Comparison of ENCODE assay signal across 1 cellular context in the genomic region with DNA sequence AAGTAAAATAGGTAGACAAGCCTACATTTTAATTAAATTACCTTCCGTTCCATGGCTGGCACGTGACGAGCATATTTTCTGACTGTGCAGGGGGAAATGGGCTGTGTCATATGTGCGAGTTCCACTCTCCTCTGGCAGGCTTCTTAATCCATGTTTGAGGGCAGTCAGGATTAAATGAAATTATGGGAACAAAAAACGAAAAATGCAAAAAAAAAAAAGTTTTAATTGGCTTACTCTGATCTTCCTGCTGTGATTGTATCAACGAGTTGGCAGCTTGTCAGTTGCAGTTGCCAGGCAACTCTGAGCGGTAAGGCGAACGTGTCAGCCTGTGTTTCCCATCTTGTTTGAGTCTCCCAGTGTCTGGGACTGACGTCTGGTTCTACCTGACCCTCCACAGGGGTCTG.
TF ChIP-seq lines count a peak whose summit lies in the region.

No MANE protein-coding gene starts in this region.

TF ChIP-seq in SK-N-SH, 30 proteins besides CTCF, POLR2A, EP300 and RAD21 (continued from another document):
- TF ChIP-seq MXI1 (IDR thresholded peaks at IDR 0.05; ENCODE audit: low read depth, low read length) (peak; percentile 81), ELF1 (IDR thresholded peaks at IDR 0.05) (no peak)
- TF ChIP-seq, protein P1, sequence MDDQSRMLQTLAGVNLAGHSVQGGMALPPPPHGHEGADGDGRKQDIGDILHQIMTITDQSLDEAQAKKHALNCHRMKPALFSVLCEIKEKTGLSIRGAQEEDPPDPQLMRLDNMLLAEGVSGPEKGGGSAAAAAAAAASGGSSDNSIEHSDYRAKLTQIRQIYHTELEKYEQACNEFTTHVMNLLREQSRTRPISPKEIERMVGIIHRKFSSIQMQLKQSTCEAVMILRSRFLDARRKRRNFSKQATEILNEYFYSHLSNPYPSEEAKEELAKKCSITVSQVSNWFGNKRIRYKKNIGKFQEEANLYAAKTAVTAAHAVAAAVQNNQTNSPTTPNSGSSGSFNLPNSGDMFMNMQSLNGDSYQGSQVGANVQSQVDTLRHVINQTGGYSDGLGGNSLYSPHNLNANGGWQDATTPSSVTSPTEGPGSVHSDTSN (IDR thresholded peaks at IDR 0.05) = peak; percentile 17; the same call in 1 of the 2 replicates
